ENCODE assay signal across 8 cellular contexts in genomic region chr2:152336103-152336853, GRCh38. TPM values are rescaled to one million over a fixed set of nuclear protein-coding genes. Genes with fewer than 3 reads are reported as not detected.
DNase-seq lines count a peak whose midpoint lies in the region; ATAC-seq and TF ChIP-seq lines count a peak whose summit lies in the region.

No MANE protein-coding gene starts in this region.

- no peak for TF ChIP-seq EP300 in transverse colon (IDR thresholded peaks at IDR 0.05; ENCODE audit: low read depth)

- no peaks in the 10 kb centered on the region for H3K9me3 ChIP-seq in SU-DHL-6 (ENCODE audit: insufficient read depth, low read length)
- no peaks in the 10 kb centered on the region for H3K9me3 ChIP-seq in mucosa of descending colon
- no peaks in the 10 kb centered on the region for H3K9me3 ChIP-seq in transverse colon

- H4K20me1 ChIP-seq in SU-DHL-6 (ENCODE audit: low read depth, low read length), result no peaks in the 10 kb centered on the region; the same call in 1 of the 2 replicates

- H3K79me2 ChIP-seq in SU-DHL-6 (ENCODE audit: insufficient read depth, low read length), result no peaks in the 10 kb centered on the region

- H3K4me3 ChIP-seq in SU-DHL-6 (ENCODE audit: insufficient read depth, low read length, poor library complexity, severe bottlenecking) (peak overlapping the region; percentile 87), epithelial cell of proximal tubule (ENCODE audit: low read depth, low read length) (peak overlapping the region; percentile 87), mucosa of descending colon (peak overlapping the region; percentile 79), transverse colon (peak overlapping the region; percentile 85 to 100 (median 88))

- H2AFZ ChIP-seq in SU-DHL-6 (ENCODE audit: low read depth, low read length, severe bottlenecking), result peak overlapping the region; percentile 98

- in situ Hi-C loops in transverse colon (cut with MboI; ENCODE audit: low pct_ligation_motif_present in 1 of 4, low pct_unique_long_range_greater_than_20kb in 1 of 4, low sequenced_read_pairs in 3 of 4), result loop anchor here in 3 of 4 donors (10.0 to 25.0 kb wide), 4 partner anchors 149 to 299 kb away; partner anchors contain the start of gene STAM2 (in 2 of the 3)

- H3K36me3 ChIP-seq in SU-DHL-6 (ENCODE audit: low read length) (no peaks in the 10 kb centered on the region), mucosa of descending colon (ENCODE audit: low read depth) (no peaks in the 10 kb centered on the region), transverse colon (no peaks in the 10 kb centered on the region)

- peak; percentile 30 for ATAC-seq in HG02759 (IDR thresholded peaks at IDR 0.05; ENCODE audit: unreplicated experiment)
- peak; percentile 76 for ATAC-seq in mucosa of descending colon

- intact Hi-C loops in mucosa of descending colon (cut with DNase I, micrococcal nuclease), result loop anchor here in 1 of 2 donors (10.0 kb wide), 1 partner anchor 299 kb away; no protein-coding TSS in a partner anchor
- intact Hi-C loops in transverse colon (cut with DNase I; ENCODE audit: low total_unique reads), result loop anchor here (10.0 kb wide), 1 partner anchor 289 kb away; no protein-coding TSS in a partner anchor

- no peaks in the 10 kb centered on the region for H3F3A ChIP-seq in SU-DHL-6 (ENCODE audit: insufficient read depth)

- H3K4me1 ChIP-seq in mucosa of descending colon (ENCODE audit: low read depth) (no peaks in the 10 kb centered on the region), transverse colon (peaks cover 4 to 24% (median 7%) of the 10 kb centered on the region in 4 donors)

- peak overlapping the region; percentile 73 for H3K4me2 ChIP-seq in SU-DHL-6 (ENCODE audit: low read depth, low read length, poor library complexity, severe bottlenecking)

- peak; percentile 58 for DNase-seq in NCI-H82 (lab: John Stamatoyannopoulos, UW)
- DNase-seq in NCI-H82 treated with DMSO at 0.1 percent for 48 hours (lab: John Stamatoyannopoulos, UW; ENCODE audit: unreplicated experiment), result no peak
- DNase-seq in epithelial cell of proximal tubule (ENCODE audit: low read depth), result no peak
- peak; percentile 75 to 80 (median 78) for DNase-seq in mucosa of descending colon
- DNase-seq in transverse colon, result peak; percentile 72
- DNase-seq in effector CD8-positive, alpha-beta T cell (lab: John Stamatoyannopoulos, UW), result no peak

- H3K9ac ChIP-seq in SU-DHL-6 (ENCODE audit: low read length), result peak overlapping the region; percentile 75

- no peak for TF ChIP-seq POLR2A in transverse colon (IDR thresholded peaks at IDR 0.05)

- TF ChIP-seq CTCF in SU-DHL-6 (IDR thresholded peaks at IDR 0.05; ENCODE audit: insufficient read depth, low read length, poor library complexity, severe bottlenecking), result no peak
- no peak for TF ChIP-seq CTCF in epithelial cell of proximal tubule (conservative IDR thresholded peaks at IDR 0.05; ENCODE audit: low read depth, low read length)
- no peak for TF ChIP-seq CTCF in mucosa of descending colon (IDR thresholded peaks at IDR 0.05)
- TF ChIP-seq CTCF in transverse colon (IDR thresholded peaks at IDR 0.05), result peak in 1 of 5 experiments; percentile 17

- H3K27ac ChIP-seq in SU-DHL-6 (ENCODE audit: low read depth, low read length) (no peak overlapping the region), transverse colon (peak overlapping the region; percentile 86 to 94 (median 92))

- no peaks in the 10 kb centered on the region for H3K9me2 ChIP-seq in SU-DHL-6 (replicated peaks; ENCODE audit: insufficient read depth, low read length)

- whole genome bisulfite sequencing in transverse colon (ENCODE audit: low coverage in 1 of 2), 2 donors, result 6% methylated on average over 42 of the region's 42 CpGs; no CpG with 5 or more reads in 1 of the 2 donors

- H3K27me3 ChIP-seq in SU-DHL-6 (ENCODE audit: low read length) (no peaks in the 10 kb centered on the region), transverse colon (no peaks in the 10 kb centered on the region)

RNA-seq across cellular contexts. Expression of gene FMNL2, which starts 1.3 kb away (rescaled TPM):
- total RNA-seq in epithelial cell of proximal tubule, result 25.6 and 29.7 TPM in 2 replicates
- total RNA-seq in mucosa of descending colon, result 10 to 100 TPM; 11.5 to 25.4 (median 12.0) TPM
- 10 to 100 TPM in 3 of 4 donors, 1 to 10 TPM in 1; 9.2 to 31.4 (median 23.9) TPM for total RNA-seq in transverse colon

Comparison
In these comparisons a context has a peak if more than half of its experiments do, and no peak if none do; other contexts are left out.
1. DNase-seq: peak in NCI-H82 (single experiment), mucosa of descending colon (3 of 3) and transverse colon (single experiment); none in NCI-H82 treated with DMSO at 0.1 percent for 48 hours (single experiment), epithelial cell of proximal tubule (single experiment) and effector CD8-positive, alpha-beta T cell (single experiment).
2. Peak in every context shown above with its lines, with median percentiles within 50 percentile points of each other: H3K4me3 ChIP-seq.